Comparison of ENCODE assay signal across 17 cellular contexts in genomic region chr1:59952065-59952464, GRCh38. TPM values are rescaled to one million over a fixed set of nuclear protein-coding genes. Genes with fewer than 3 reads are reported as not detected.
"Had no signal": no experiment of that assay in that cellular context is flagged by ENCODE, and none has a peak within 500 bp of the region (broad histone marks: within the 10 kb centered on the region; RNA-seq: fewer than 3 reads in every experiment).

No MANE protein-coding gene starts in this region.

- FAIRE-seq: keratinocyte had no signal

- H3K9me3 ChIP-seq: gastrocnemius medialis, heart right ventricle, left ventricle myocardium inferior, testis had no signal

- DNase-seq: activated CD4-positive, alpha-beta T cell treated with anti-CD3 and anti-CD28 coated beads, Interleukin-2, amount 10 ng/mL, durations not matched to agents 7 days and 5 days; activated naive CD4-positive, alpha-beta T cell treated with anti-CD3 and anti-CD28 coated beads, Interleukin-2, amount 10 ng/mL, durations not matched to agents 7 days and 5 days; activated T-cell treated with anti-CD3 and anti-CD28 coated beads for 4 hours; erythroblast; gastrocnemius medialis; heart right ventricle; left ventricle myocardium inferior; mesendoderm; nephron progenitor cell; stimulated activated CD4-positive, alpha-beta T cell treated with anti-CD3 and anti-CD28 coated beads, Interleukin-4, amount 100 ng/mL, for 4 hours; stimulated activated naive CD8-positive, alpha-beta T cell treated with anti-CD3 and anti-CD28 coated beads, Interleukin-15, amount 100 ng/mL, for 72 hours; T-helper 17 cell; testis had no signal

- H3K27ac ChIP-seq: gastrocnemius medialis, heart right ventricle, left ventricle myocardium inferior, testis had no signal

- H3K36me3 ChIP-seq: gastrocnemius medialis, heart right ventricle, left ventricle myocardium inferior had no signal

- H3K27me3 ChIP-seq: gastrocnemius medialis, heart right ventricle, testis had no signal

- ATAC-seq: activated T-helper 17 cell treated with anti-CD3 and anti-CD28 coated beads, Interleukin-2, amount 50 U/mL, for 72 hours; gastrocnemius medialis; heart right ventricle; stimulated activated naive CD8-positive, alpha-beta T cell treated with anti-CD3 and anti-CD28 coated beads, Interleukin-15, amount 100 ng/mL, for 72 hours; T-helper 17 cell; WTC11 had no signal

- H3K4me3 ChIP-seq: gastrocnemius medialis, heart right ventricle, left ventricle myocardium inferior, testis had no signal

RNA-seq across cellular contexts. Expression of gene CYP2J2, which starts 25.5 kb away (rescaled TPM):
- total RNA-seq: osteoblast had no signal
